15 cellular contexts compared by ENCODE assay signal in genomic region chr16:56669005-56669839, GRCh38. TPM values are rescaled to one million over a fixed set of nuclear protein-coding genes. Genes with fewer than 3 reads are reported as not detected.
DNase-seq lines count a peak whose midpoint lies in the region; ATAC-seq, FAIRE-seq and TF ChIP-seq lines count a peak whose summit lies in the region.
"Had no signal": no experiment of that assay in that cellular context is flagged by ENCODE, and none has a peak within 500 bp of the region (broad histone marks: within the 10 kb centered on the region; RNA-seq: fewer than 3 reads in every experiment).

Gene MT1H, plus strand, starts transcription at chr16:56669814. Its CDS starts 71 bp downstream, at chr16:56669885.

- 27 to 29% methylated on average over 26 to 38 of the region's 38 CpGs for WGBS in endodermal cell (ENCODE audit: insufficient coverage in 1 of 2, insufficient read length in 1 of 2), 2 experiments

- no peak for FAIRE-seq in H54 (lab: Jason Lieb, UNC)

- ATAC-seq in GM18870 (IDR thresholded peaks at IDR 0.05; ENCODE audit: unreplicated experiment) (no peak), HG03097 (IDR thresholded peaks at IDR 0.05; ENCODE audit: low FRiP score, unreplicated experiment) (no peak)

- H3K4me3 Mint-ChIP-seq in endodermal cell (no peak within 1 kb of the TSS), nephron (peak within 1 kb of the TSS; percentile 20 to 69 (median 68))

- DNase-seq in DMS79 treated with DMSO at 0.1 percent for 48 hours (lab: John Stamatoyannopoulos, UW) (peak; percentile 1), DMS79 (lab: John Stamatoyannopoulos, UW) (no peak), NOMO-1 (lab: John Stamatoyannopoulos, UW; ENCODE audit: unreplicated experiment in 2 of 2) (peak; percentile 55 to 77), endodermal cell (peak; percentile 68), H54 (ENCODE audit: insufficient read length, low spot score) (no peak)
- DNase-seq: 8988T; activated CD4-positive, CD25-positive, alpha-beta regulatory T cell; amygdala; DMS 273 treated with DMSO at 0.1 percent for 48 hours; NCI-H1092; NCI-H446 treated with DMSO at 0.1 percent for 48 hours; SHP77 treated with DMSO at 0.1 percent for 48 hours had no signal

- H3K9ac ChIP-seq in endodermal cell (ENCODE audit: extremely low read depth, low read length, poor library complexity, severe bottlenecking), result no peak within 1 kb of the TSS

- no peak for TF ChIP-seq CTCF in endodermal cell (conservative IDR thresholded peaks at IDR 0.05)
- TF ChIP-seq CTCF in nephron (IDR thresholded peaks at IDR 0.05; ENCODE audit: unreplicated experiment in 3 of 3), result no peak

- no peaks in the 10 kb centered on the region for H3K4me1 ChIP-seq in endodermal cell (ENCODE audit: control insufficient read depth, insufficient read depth, low read length)

- no peaks in the 10 kb centered on the region for H3K36me3 Mint-ChIP-seq in endodermal cell (ENCODE audit: low read depth)
- no peaks in the 10 kb centered on the region for H3K36me3 Mint-ChIP-seq in nephron (ENCODE audit: low read depth)

- H3K36me3 ChIP-seq in endodermal cell (ENCODE audit: control insufficient read depth, insufficient read depth, low read length), result no peaks in the 10 kb centered on the region

- H3K9me3 Mint-ChIP-seq in endodermal cell (no peaks in the 10 kb centered on the region), nephron (no peaks in the 10 kb centered on the region)

- H3K4me1 Mint-ChIP-seq in endodermal cell (peaks cover 5% of the 10 kb centered on the region), nephron (peaks cover 10% of the 10 kb centered on the region)

- TF ChIP-seq POLR2A in H54 (IDR thresholded peaks at IDR 0.05; ENCODE audit: low read depth, low read length), result no peak

- no peak within 1 kb of the TSS for H3K27ac ChIP-seq in endodermal cell (ENCODE audit: low read depth, low read length)

- H3K27me3 Mint-ChIP-seq in endodermal cell (ENCODE audit: insufficient read depth) (peaks cover 97% of the 10 kb centered on the region), nephron (ENCODE audit: low read depth) (peaks cover 100% of the 10 kb centered on the region)

- H3K9me3 ChIP-seq in endodermal cell (ENCODE audit: control insufficient read depth, low read length), result no peaks in the 10 kb centered on the region

- H3K27ac Mint-ChIP-seq in endodermal cell (no peak within 1 kb of the TSS), nephron (peak within 1 kb of the TSS in 1 of 3 experiments; percentile 67)

- peaks cover 97% of the 10 kb centered on the region for H3K27me3 ChIP-seq in endodermal cell (ENCODE audit: control insufficient read depth, insufficient read depth, low read length, poor library complexity, severe bottlenecking)

- H3K4me3 ChIP-seq in endodermal cell (ENCODE audit: low read length), result no peak within 1 kb of the TSS

RNA-seq across cellular contexts. Expression of gene MT1H, which starts in this region (rescaled TPM):
- total RNA-seq in endodermal cell, result 1 to 10 TPM in 1 of 2 donors, not detected in 1; 1.6 TPM
- 3.5 TPM for polyA plus RNA-seq in endodermal cell (2013, experiment 1 of 2)
- polyA plus RNA-seq in endodermal cell (2013, experiment 2 of 2), result not detected

Comparison
In these comparisons a context has a peak if more than half of its experiments do, and no peak if none do; other contexts are left out.
1. DNase-seq: peak in DMS79 treated with DMSO at 0.1 percent for 48 hours (single experiment), NOMO-1 (2 of 2) and endodermal cell (single experiment); none in DMS79 (single experiment) and H54 (single experiment).